In genomic region chr12:101909646-101910045, GRCh38 we compare ENCODE assay signal across 14 cellular contexts. TPM values are rescaled to one million over a fixed set of nuclear protein-coding genes. Genes with fewer than 3 reads are reported as not detected.
DNase-seq lines count a peak whose midpoint lies in the region; ATAC-seq and TF ChIP-seq lines count a peak whose summit lies in the region.
"Had no signal": no experiment of that assay in that cellular context is flagged by ENCODE, and none has a peak within 500 bp of the region (broad histone marks: within the 10 kb centered on the region; RNA-seq: fewer than 3 reads in every experiment).

No MANE protein-coding gene starts in this region.

- peaks cover 0 to 4% (median 0%) of the 10 kb centered on the region in 5 donors for H3K36me3 Mint-ChIP-seq in naive thymus-derived CD4-positive, alpha-beta T cell
- H3K36me3 Mint-ChIP-seq: WTC11 had no signal

- no peaks in the 10 kb centered on the region for H4K20me1 ChIP-seq in PC-3 (ENCODE audit: low read length)

- no peak for TF ChIP-seq CTCF in PC-3 (conservative IDR thresholded peaks at IDR 0.05; ENCODE audit: low read depth, low read length)

- peak overlapping the region; percentile 15; the same call in 1 of the 2 replicates for H3K4me3 ChIP-seq in PC-3 (ENCODE audit: low read length)
- H3K4me3 ChIP-seq in naive thymus-derived CD4-positive, alpha-beta T cell (ENCODE audit: low read length), result no peak overlapping the region
- H3K4me3 ChIP-seq: SJSA1 had no signal

- intact Hi-C loops in PC-3 (cut with micrococcal nuclease), result loop anchor here (2.0 kb wide), 1 partner anchor 15 kb away; no protein-coding TSS in a partner anchor
- intact Hi-C loops in naive thymus-derived CD4-positive, alpha-beta T cell (cut with micrococcal nuclease), result no loop called here

- H3K9ac ChIP-seq in PC-3 (ENCODE audit: low read length), result no peak overlapping the region

- H3K27me3 ChIP-seq in PC-3 (ENCODE audit: low read length), result no peaks in the 10 kb centered on the region
- no peaks in the 10 kb centered on the region for H3K27me3 ChIP-seq in naive thymus-derived CD4-positive, alpha-beta T cell (ENCODE audit: control insufficient read depth in 2 of 2, insufficient read depth in 2 of 2, low read length in 2 of 2)
- H3K27me3 ChIP-seq: SJSA1 had no signal

- BruUV-seq in PC-3 (replicated peaks; lab: Mats Ljungman, UMichigan), result no TSS peak

- CTCF ChIA-PET in PC-3 (lab: Charles Lee), result no interaction called here
- CTCF ChIA-PET in naive thymus-derived CD4-positive, alpha-beta T cell (lab: Charles Lee), result interaction anchor here (0.7 kb wide), 1 partner anchor 41 kb away, joined by 3 read pairs; no protein-coding TSS in a partner anchor

- POLR2A ChIA-PET in PC-3 (lab: Charles Lee; ENCODE audit: unreplicated experiment), result no interaction called here
- POLR2A ChIA-PET in naive thymus-derived CD4-positive, alpha-beta T cell (lab: Charles Lee), result interaction anchor here (0.6 kb wide), 1 partner anchor 117 kb away, joined by 3 read pairs; no protein-coding TSS in a partner anchor

- H3F3A ChIP-seq in PC-3 (ENCODE audit: low read length, unreplicated experiment), result no peaks in the 10 kb centered on the region

- peaks cover 21% of the 10 kb centered on the region for H3K4me1 ChIP-seq in PC-3 (ENCODE audit: insufficient read depth, low read length)
- no peaks in the 10 kb centered on the region for H3K4me1 ChIP-seq in naive thymus-derived CD4-positive, alpha-beta T cell (ENCODE audit: control insufficient read depth in 2 of 2, insufficient read depth in 2 of 2, low read length in 2 of 2)

- H3K27me3 Mint-ChIP-seq in naive thymus-derived CD4-positive, alpha-beta T cell, result no peaks in the 10 kb centered on the region
- H3K27me3 Mint-ChIP-seq: CD4-positive, alpha-beta T cell had no signal

- no peak overlapping the region for H3K27ac Mint-ChIP-seq in naive thymus-derived CD4-positive, alpha-beta T cell
- H3K27ac Mint-ChIP-seq: CD4-positive, alpha-beta T cell; endodermal cell; nephron; WTC11 had no signal

- peak overlapping the region; percentile 39 for H3K4me2 ChIP-seq in PC-3 (ENCODE audit: low read length)

- H3K4me3 Mint-ChIP-seq in naive thymus-derived CD4-positive, alpha-beta T cell, result no peak overlapping the region
- H3K4me3 Mint-ChIP-seq: CD4-positive, alpha-beta T cell; endodermal cell; nephron; WTC11 had no signal

- no peaks in the 10 kb centered on the region for H3K9me3 ChIP-seq in PC-3 (ENCODE audit: low read length)
- H3K9me3 ChIP-seq in naive thymus-derived CD4-positive, alpha-beta T cell (ENCODE audit: control insufficient read depth in 2 of 3, low read length in 3 of 3), result no peaks in the 10 kb centered on the region
- H3K9me3 ChIP-seq: SJSA1 had no signal

- ATAC-seq in GM18502 (IDR thresholded peaks at IDR 0.05; ENCODE audit: poor library complexity, unreplicated experiment) (peak; percentile 58), HG02678 (IDR thresholded peaks at IDR 0.05; ENCODE audit: unreplicated experiment) (peak; percentile 44), PC-3 (no peak), HG03280 (IDR thresholded peaks at IDR 0.05; ENCODE audit: unreplicated experiment) (no peak)
- peak; percentile 31 for ATAC-seq in naive thymus-derived CD4-positive, alpha-beta T cell
- ATAC-seq: WTC11 had no signal

- no peaks in the 10 kb centered on the region for H3K9me3 Mint-ChIP-seq in naive thymus-derived CD4-positive, alpha-beta T cell
- H3K9me3 Mint-ChIP-seq: CD4-positive, alpha-beta T cell; endodermal cell; nephron; WTC11 had no signal

- H3K27ac ChIP-seq in PC-3 (ENCODE audit: low read length), result no peak overlapping the region
- H3K27ac ChIP-seq in naive thymus-derived CD4-positive, alpha-beta T cell (ENCODE audit: low read depth, low read length), result no peak overlapping the region
- H3K27ac ChIP-seq: SJSA1 had no signal

- H2AFZ ChIP-seq in PC-3 (ENCODE audit: low read length), result no peak overlapping the region

- no peaks in the 10 kb centered on the region for H3K9me2 ChIP-seq in PC-3 (replicated peaks; ENCODE audit: low read length)

- H3K36me3 ChIP-seq in PC-3 (ENCODE audit: low read depth, low read length), result no peaks in the 10 kb centered on the region
- no peaks in the 10 kb centered on the region for H3K36me3 ChIP-seq in naive thymus-derived CD4-positive, alpha-beta T cell (ENCODE audit: control insufficient read depth in 2 of 3, insufficient read depth in 3 of 3, low read length in 3 of 3)

- H3K4me1 Mint-ChIP-seq in naive thymus-derived CD4-positive, alpha-beta T cell, result no peaks in the 10 kb centered on the region
- H3K4me1 Mint-ChIP-seq: endodermal cell, nephron had no signal

- no peaks in the 10 kb centered on the region for H3K79me2 ChIP-seq in PC-3 (ENCODE audit: low read length)

- DNase-seq in PC-3 (no peak), NCI-H2196 treated with DMSO at 0.1 percent for 48 hours (lab: John Stamatoyannopoulos, UW; ENCODE audit: unreplicated experiment) (no peak)
- no peak for DNase-seq in naive thymus-derived CD4-positive, alpha-beta T cell
- DNase-seq in activated CD4-positive, CD25-positive, alpha-beta regulatory T cell treated with anti-CD3 and anti-CD28 coated beads, Interleukin-2, amount 50 U/mL, for 72 hours, result no peak
- DNase-seq: CD4-positive, alpha-beta T cell; endodermal cell; H7; substantia nigra had no signal

RNA-seq across cellular contexts. Expression of gene DRAM1, which starts 32.3 kb away (rescaled TPM):
- total RNA-seq in PC-3 (2014; rRNA removed), result 4.0 and 5.2 TPM in 2 replicates
- 1 to 10 TPM; 2.4 to 9.5 (median 2.6) TPM for total RNA-seq in naive thymus-derived CD4-positive, alpha-beta T cell
- polyA plus RNA-seq in naive thymus-derived CD4-positive, alpha-beta T cell, result 1 to 10 TPM; 1.4 to 2.4 TPM

Comparison
In these comparisons a context has a peak if more than half of its experiments do, and no peak if none do; other contexts are left out.
1. ATAC-seq: peak in GM18502 (single experiment), HG02678 (single experiment) and naive thymus-derived CD4-positive, alpha-beta T cell (single experiment); none in PC-3 (single experiment) and HG03280 (single experiment).